ENCODE assay signal across 27 cellular contexts in genomic region chr3:35641920-35642532, GRCh38. TPM values are rescaled to one million over a fixed set of nuclear protein-coding genes. Genes with fewer than 3 reads are reported as not detected.
DNase-seq lines count a peak whose midpoint lies in the region; ATAC-seq, FAIRE-seq and TF ChIP-seq lines count a peak whose summit lies in the region.
"Had no signal": no experiment of that assay in that cellular context is flagged by ENCODE, and none has a peak within 500 bp of the region (broad histone marks: within the 10 kb centered on the region; RNA-seq: fewer than 3 reads in every experiment).

No MANE protein-coding gene starts in this region.

- peaks cover 8% of the 10 kb centered on the region for H3K4me1 Mint-ChIP-seq in type B pancreatic cell (ENCODE audit: unreplicated experiment)
- H3K4me1 Mint-ChIP-seq: natural killer cell had no signal

- no peaks in the 10 kb centered on the region for H3K9me3 Mint-ChIP-seq in type B pancreatic cell
- H3K9me3 Mint-ChIP-seq: stimulated activated naive CD8-positive, alpha-beta T cell treated with anti-CD3 and anti-CD28 coated beads, Interleukin-15, amount 100 ng/mL, for 72 hours had no signal

- no peaks in the 10 kb centered on the region for H3K36me3 Mint-ChIP-seq in type B pancreatic cell

- TF ChIP-seq CTCF in OCI-LY7 (conservative IDR thresholded peaks at IDR 0.05; ENCODE audit: low read length): no peak
- no peak for TF ChIP-seq CTCF in type B pancreatic cell (conservative IDR thresholded peaks at IDR 0.05)

- no peaks in the 10 kb centered on the region for H3K79me2 ChIP-seq in OCI-LY7 (ENCODE audit: insufficient read depth, low read depth, low read length)
- H3K79me2 ChIP-seq: parathyroid adenoma had no signal

- H2AFZ ChIP-seq in OCI-LY7 (ENCODE audit: low read length): peak overlapping the region; percentile 25; the same call in 1 of the 2 replicates
- H2AFZ ChIP-seq: GM23248, parathyroid adenoma had no signal

- H3K4me3 Mint-ChIP-seq in type B pancreatic cell: peak overlapping the region; percentile 35
- H3K4me3 Mint-ChIP-seq: natural killer cell; stimulated activated naive CD8-positive, alpha-beta T cell treated with anti-CD3 and anti-CD28 coated beads, Interleukin-15, amount 100 ng/mL, for 72 hours had no signal

- DNase-seq in NOMO-1 treated with DMSO at 0.1 percent for 48 hours (lab: John Stamatoyannopoulos, UW; ENCODE audit: unreplicated experiment) (peak; percentile 54), NOMO-1 treated with dmso at 0.1 percent for 144 hours (lab: John Stamatoyannopoulos, UW; ENCODE audit: unreplicated experiment) (no peak), OCI-LY7 (ENCODE audit: low spot score) (no peak), type B pancreatic cell (ENCODE audit: extremely low spot score, unreplicated experiment) (no peak), A172 (ENCODE audit: low spot score) (no peak)
- no peak for DNase-seq in effector CD4-positive, alpha-beta T cell
- DNase-seq: activated CD4-positive, CD25-positive, alpha-beta regulatory T cell treated with anti-CD3 and anti-CD28 coated beads, Interleukin-2, amount 50 U/mL, for 72 hours; activated CD8-positive, alpha-beta memory T cell treated with anti-CD3 and anti-CD28 coated beads for 24 hours; activated naive CD4-positive, alpha-beta T cell treated with anti-CD3 and anti-CD28 coated beads, Interleukin-2, amount 50 U/mL, for 16 hours; activated T-cell treated with anti-CD3 and anti-CD28 coated beads, Interleukin-2, amount 50 U/mL, for 48 hours; GM23248; hypothalamus; natural killer cell; Peyer's patch; stimulated activated CD4-positive, alpha-beta T cell treated with anti-CD3 and anti-CD28 coated beads, Interleukin-2, amount 100 ng/mL, for 48 hours; stimulated activated naive CD8-positive, alpha-beta T cell treated with anti-CD3 and anti-CD28 coated beads, Interleukin-15, amount 100 ng/mL, for 72 hours had no signal

- H3K4me1 ChIP-seq in OCI-LY7 (ENCODE audit: insufficient read depth, low read length, poor library complexity, severe bottlenecking): peaks cover 38% of the 10 kb centered on the region
- H3K4me1 ChIP-seq: A549, parathyroid adenoma, SJSA1 had no signal

- CTCF ChIA-PET in OCI-LY7 (lab: Charles Lee; ENCODE audit: unreplicated experiment): no interaction called here

- peak overlapping the region; percentile 80 for H3K4me2 ChIP-seq in OCI-LY7 (ENCODE audit: low read length)
- H3K4me2 ChIP-seq: A549 had no signal

- peak; percentile 9 for FAIRE-seq in islet of Langerhans (lab: Jason Lieb, UNC)
- FAIRE-seq: A549, GM18507 had no signal

- POLR2A ChIA-PET in OCI-LY7 (lab: Charles Lee): interaction anchor here (0.7 to 1.5 kb wide), 8 partner anchors 9 to 916 kb away, joined by 3 to 7 read pairs (median 3); no protein-coding TSS in a partner anchor

- H3K4me3 ChIP-seq in OCI-LY7 (ENCODE audit: low read depth, low read length, poor library complexity, severe bottlenecking): peak overlapping the region; percentile 68
- H3K4me3 ChIP-seq: A549, ascending aorta, coronary artery, GM23248, Peyer's patch, SJSA1, skin epidermis had no signal

- no peaks in the 10 kb centered on the region for H4K20me1 ChIP-seq in OCI-LY7 (ENCODE audit: insufficient read depth, low read length)

- H3K27ac ChIP-seq in OCI-LY7 (ENCODE audit: low read depth, low read length, poor library complexity, severe bottlenecking): no peak overlapping the region
- H3K27ac ChIP-seq: A549, ascending aorta, C4-2B, coronary artery, GM23248, parathyroid adenoma, Peyer's patch, SJSA1, skin epidermis had no signal

- no peak overlapping the region for H3K27ac Mint-ChIP-seq in type B pancreatic cell
- H3K27ac Mint-ChIP-seq: natural killer cell; stimulated activated naive CD8-positive, alpha-beta T cell treated with anti-CD3 and anti-CD28 coated beads, Interleukin-15, amount 100 ng/mL, for 72 hours had no signal

- ATAC-seq in HG03097 (IDR thresholded peaks at IDR 0.05; ENCODE audit: low FRiP score, unreplicated experiment): no peak
- ATAC-seq: A549; natural killer cell; stimulated activated naive CD8-positive, alpha-beta T cell treated with anti-CD3 and anti-CD28 coated beads, Interleukin-15, amount 100 ng/mL, for 72 hours had no signal

- intact Hi-C loops in OCI-LY7 (cut with micrococcal nuclease; ENCODE audit: unreplicated experiment): loop anchor here (2.0 kb wide), 1 partner anchor 23 kb away; no protein-coding TSS in a partner anchor

- BruUV-seq in OCI-LY7 (replicated peaks; lab: Mats Ljungman, UMichigan): no TSS peak

- no peaks in the 10 kb centered on the region for H3K9me2 ChIP-seq in OCI-LY7 (ENCODE audit: insufficient read depth, low read length)

- H3K27me3 Mint-ChIP-seq in type B pancreatic cell: peaks cover 80% of the 10 kb centered on the region

- H3K36me3 ChIP-seq in OCI-LY7 (ENCODE audit: insufficient read depth, low read length): no peaks in the 10 kb centered on the region
- H3K36me3 ChIP-seq: ascending aorta, Peyer's patch, SJSA1 had no signal

- H3K9me3 ChIP-seq in OCI-LY7 (ENCODE audit: low read length): no peaks in the 10 kb centered on the region
- H3K9me3 ChIP-seq: A549, ascending aorta, Peyer's patch, SJSA1 had no signal

RNA-seq across cellular contexts. Expression of gene ARPP21, which starts 2.7 kb away (rescaled TPM):
- total RNA-seq in OCI-LY7 (2014; rRNA removed; shearing (Covaris generic)): 0.88 and 1.0 TPM in 2 replicates
- 1.1 and 1.3 TPM in 2 replicates for total RNA-seq in OCI-LY7 (2022)
- total RNA-seq in type B pancreatic cell (ENCODE audit: low replicate concordance): 1.4 and 3.5 TPM in 2 replicates
- not detected in 2 replicates for total RNA-seq in A172 (2014; rRNA removed; shearing (Covaris generic))
- total RNA-seq: ascending aorta, fibroblast of villous mesenchyme, GM23248, natural killer cell, SJSA1 had no signal
